In genomic region chr22:36065775-36066544, GRCh38 we compare ENCODE assay signal across 1 cellular context.
TF ChIP-seq lines count a peak whose summit lies in the region.

No MANE protein-coding gene starts in this region.

TF ChIP-seq in HepG2, 621 proteins besides CTCF, POLR2A, EP300 and RAD21 (continued from another document):
- TF ChIP-seq ZNF318 (CRISPR knock-in tag; IDR thresholded peaks at IDR 0.05), result no peak
- TF ChIP-seq SP5 (CRISPR knock-in tag; IDR thresholded peaks at IDR 0.05; ENCODE audit: borderline replicate concordance, low read depth), result no peak; the same call in 1 of the 2 replicates
- TF ChIP-seq RNF219 (CRISPR knock-in tag; IDR thresholded peaks at IDR 0.05), result no peak
- TF ChIP-seq SNAI1 (CRISPR knock-in tag; IDR thresholded peaks at IDR 0.05; ENCODE audit: borderline replicate concordance), result no peak; the same call in 1 of the 2 replicates
- no peak for TF ChIP-seq BRF2 (CRISPR knock-in tag; IDR thresholded peaks at IDR 0.05)
- TF ChIP-seq ZFP36L1 (CRISPR knock-in tag; IDR thresholded peaks at IDR 0.05), result no peak
- TF ChIP-seq ZNF331 (CRISPR knock-in tag; IDR thresholded peaks at IDR 0.05), result no peak
- no peak for TF ChIP-seq PBX2 (CRISPR knock-in tag; IDR thresholded peaks at IDR 0.05)
- TF ChIP-seq ZNF790 (CRISPR knock-in tag; IDR thresholded peaks at IDR 0.05; ENCODE audit: borderline replicate concordance), result no peak
